Comparison of ENCODE assay signal across 1 cellular context in genomic region chr7:75866129-75866496, GRCh38.
TF ChIP-seq lines count a peak whose summit lies in the region.

No MANE protein-coding gene starts in this region.

TF ChIP-seq in HCT116, 20 proteins besides CTCF, POLR2A, EP300 and RAD21 (continued from another document):
- TF ChIP-seq TCF7L2 (IDR thresholded peaks at IDR 0.05; ENCODE audit: borderline replicate concordance, extremely low read depth, insufficient read depth, insufficient read length): no peak
